ENCODE assay signal across 13 cellular contexts in genomic region chr4:68368566-68369473, GRCh38. TPM values are rescaled to one million over a fixed set of nuclear protein-coding genes. Genes with fewer than 3 reads are reported as not detected.
DNase-seq lines count a peak whose midpoint lies in the region; ATAC-seq, FAIRE-seq and TF ChIP-seq lines count a peak whose summit lies in the region.
"Had no signal": no experiment of that assay in that cellular context is flagged by ENCODE, and none has a peak within 500 bp of the region (broad histone marks: within the 10 kb centered on the region; RNA-seq: fewer than 3 reads in every experiment).

No MANE protein-coding gene starts in this region.

- H3K4me3 ChIP-seq in fibroblast of lung (replicated peaks in 1 of 4; ENCODE audit: control extremely low read depth in 1 of 4, insufficient read depth in 1 of 4, low read depth in 3 of 4, low read length in 4 of 4) (no peak overlapping the region), smooth muscle cell (no peak overlapping the region)
- H3K4me3 ChIP-seq: upper lobe of left lung had no signal

- H2AFZ ChIP-seq in fibroblast of lung (ENCODE audit: low read length) (no peak overlapping the region), smooth muscle cell (ENCODE audit: low read depth) (no peak overlapping the region)

- no peaks in the 10 kb centered on the region for H3K36me3 ChIP-seq in fibroblast of lung (ENCODE audit: control insufficient read depth, insufficient read depth, low read length)
- no peaks in the 10 kb centered on the region for H3K36me3 ChIP-seq in smooth muscle cell (ENCODE audit: low read depth)
- H3K36me3 ChIP-seq: upper lobe of left lung had no signal

- peak overlapping the region; percentile 23 for H3K4me2 ChIP-seq in fibroblast of lung (ENCODE audit: extremely low read depth, insufficient read depth, low read length)
- peak overlapping the region; percentile 35 for H3K4me2 ChIP-seq in smooth muscle cell

- H3K9ac ChIP-seq in fibroblast of lung (ENCODE audit: insufficient read depth, low read length) (no peak overlapping the region), smooth muscle cell (ENCODE audit: low read depth) (peak overlapping the region; percentile 7)

- WGBS in smooth muscle cell (ENCODE audit: low lambda C conversion rate) = 19% methylated on average over 7 of the region's 7 CpGs

- H3K27ac ChIP-seq in fibroblast of lung (ENCODE audit: insufficient read depth, low read length) (no peak overlapping the region), smooth muscle cell (ENCODE audit: low read depth) (peak overlapping the region; percentile 76)

- no peak for ATAC-seq in GM21529 (IDR thresholded peaks at IDR 0.05; ENCODE audit: unreplicated experiment)

- no peaks in the 10 kb centered on the region for H3K4me1 ChIP-seq in fibroblast of lung (ENCODE audit: control insufficient read depth, extremely low read depth, insufficient read depth, low read length)
- peaks cover 6% of the 10 kb centered on the region for H3K4me1 ChIP-seq in smooth muscle cell (ENCODE audit: low read depth)

- no peaks in the 10 kb centered on the region for H3K27me3 ChIP-seq in fibroblast of lung (ENCODE audit: control insufficient read depth, insufficient read depth, low read length)
- no peaks in the 10 kb centered on the region for H3K27me3 ChIP-seq in smooth muscle cell (ENCODE audit: low read depth)
- H3K27me3 ChIP-seq: upper lobe of left lung had no signal

- H4K20me1 ChIP-seq in fibroblast of lung (ENCODE audit: control insufficient read depth, extremely low read depth, insufficient read depth, low read length) (no peaks in the 10 kb centered on the region), smooth muscle cell (ENCODE audit: low read depth) (no peaks in the 10 kb centered on the region)

- H3K79me2 ChIP-seq in fibroblast of lung (ENCODE audit: control insufficient read depth, insufficient read depth, low read length) (no peaks in the 10 kb centered on the region), smooth muscle cell (ENCODE audit: low read depth) (no peaks in the 10 kb centered on the region)

- FAIRE-seq in RCC 7860 (lab: Jason Lieb, UNC) = peak; percentile 79
- no peak for FAIRE-seq in GM19239 (lab: Jason Lieb, UNC)

- DNase-seq in GM04503 (ENCODE audit: low read depth) = peak; percentile 83
- DNase-seq in RCC 7860 (ENCODE audit: low spot score) = peak; percentile 74
- DNase-seq in fibroblast of lung (ENCODE audit: low read depth in 2 of 2) = peak; percentile 31 to 80
- DNase-seq in smooth muscle cell (lab: John Stamatoyannopoulos, UW; ENCODE audit: unreplicated experiment) = no peak
- DNase-seq in NCI-H187 (lab: John Stamatoyannopoulos, UW) = no peak
- no peak for DNase-seq in GM19239 (ENCODE audit: insufficient read length, low spot score)
- DNase-seq: activated CD4-positive, alpha-beta T cell treated with anti-CD3 and anti-CD28 coated beads for 1 hour; activated naive CD4-positive, alpha-beta T cell treated with anti-CD3 and anti-CD28 coated beads for 36 hours; effector CD8-positive, alpha-beta T cell; NCI-H1105 treated with DMSO at 0.1 percent for 48 hours; occipital lobe; upper lobe of left lung had no signal

- no peak for TF ChIP-seq CTCF in fibroblast of lung (conservative IDR thresholded peaks at IDR 0.05 in 1 of 2, IDR thresholded peaks at IDR 0.05 in 1 of 2; ENCODE audit: low read depth in 1 of 2, low read length in 2 of 2)
- TF ChIP-seq CTCF in smooth muscle cell (IDR thresholded peaks at IDR 0.05; ENCODE audit: borderline replicate concordance, insufficient read depth, poor library complexity, severe bottlenecking) = no peak

- H3K9me3 ChIP-seq in fibroblast of lung (ENCODE audit: control insufficient read depth, insufficient read depth, low read depth, low read length) (no peaks in the 10 kb centered on the region), smooth muscle cell (replicated peaks; ENCODE audit: low read depth) (no peaks in the 10 kb centered on the region)
- H3K9me3 ChIP-seq: upper lobe of left lung had no signal

- no peaks in the 10 kb centered on the region for H3F3A ChIP-seq in smooth muscle cell (ENCODE audit: low read depth)

RNA-seq across cellular contexts. Expression of gene YTHDC1, which starts 18.9 kb away (rescaled TPM):
- total RNA-seq in fibroblast of lung (38.5 and 47.6 TPM in 2 replicates), smooth muscle cell (59.1 and 89.7 TPM in 2 replicates)
- polyA plus RNA-seq in fibroblast of lung (34.6 and 35.3 TPM in 2 replicates), smooth muscle cell (34.3 and 49.0 TPM in 2 replicates)
- 33.5 and 34.6 TPM in 2 replicates for polyA plus RNA-seq in fibroblast of lung (2012)
- 4.5 and 7.7 TPM in 2 replicates for polyA minus RNA-seq in fibroblast of lung (ENCODE audit: low replicate concordance)

Comparison
In these comparisons a context has a peak if more than half of its experiments do, and no peak if none do; other contexts are left out.
1. DNase-seq: peak in GM04503 (single experiment), RCC 7860 (single experiment) and fibroblast of lung (2 of 2); none in smooth muscle cell (single experiment), NCI-H187 (0 of 2) and GM19239 (single experiment).